Comparison of ENCODE assay signal across 8 cellular contexts in the genomic region with DNA sequence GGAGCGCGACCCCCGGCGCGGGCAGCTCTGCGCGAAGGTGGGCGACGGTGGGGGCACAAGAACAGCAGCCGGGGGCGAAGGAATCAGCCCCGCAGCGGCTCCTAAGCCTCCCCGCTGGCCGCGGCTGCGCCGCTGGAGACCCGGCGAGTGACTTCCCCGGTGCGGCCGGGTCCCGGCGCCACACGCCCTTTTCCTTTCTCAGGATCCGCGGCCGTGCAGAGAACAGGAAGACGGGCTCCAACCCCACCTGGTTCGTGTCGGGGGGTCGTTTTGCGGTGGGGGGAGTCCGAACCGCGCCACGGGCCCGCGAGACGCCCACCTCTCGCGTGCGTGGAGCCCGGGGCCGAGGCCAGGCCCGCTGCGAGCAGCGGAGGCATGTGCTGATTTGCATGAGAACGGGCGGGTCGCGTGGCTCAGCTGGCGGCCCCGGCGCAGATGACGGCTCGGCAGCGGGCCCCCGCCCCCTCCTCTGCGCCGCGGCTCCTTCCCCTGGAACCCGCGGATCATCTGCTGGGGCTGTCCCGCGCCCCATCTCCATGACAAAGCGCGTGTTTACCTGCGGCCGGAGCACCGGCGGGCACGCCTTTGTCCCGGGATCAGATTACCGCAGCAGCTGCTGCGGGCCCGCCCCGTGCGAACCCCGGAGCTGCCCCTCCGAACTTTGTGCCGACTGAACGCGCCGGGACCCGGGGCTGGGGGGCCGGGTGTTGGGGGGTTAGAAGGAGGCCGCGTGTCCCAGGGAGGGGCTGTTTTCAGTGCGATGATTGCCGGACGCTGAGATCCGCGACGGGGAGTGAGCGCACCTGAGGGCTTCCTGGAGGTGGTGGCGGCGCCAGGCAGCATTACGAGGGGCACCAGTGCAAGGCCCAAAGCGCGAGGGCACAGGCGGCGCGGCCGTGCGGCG. TPM values are rescaled to one million over a fixed set of nuclear protein-coding genes. Genes with fewer than 3 reads are reported as not detected.
DNase-seq lines count a peak whose midpoint lies in the region; TF ChIP-seq lines count a peak whose summit lies in the region.

No MANE protein-coding gene starts in this region.

- H3K4me2 ChIP-seq in GM23248 (ENCODE audit: unreplicated experiment), result peak overlapping the region; percentile 75
- peak overlapping the region; percentile 90 for H3K4me2 ChIP-seq in parathyroid adenoma (ENCODE audit: low read length)

- DNase-seq in GM23248 (peak; percentile 59), NAMALWA (ENCODE audit: low spot score) (peak; percentile 60), germinal center (ENCODE audit: low spot score) (peak; percentile 70), inferior parietal cortex (ENCODE audit: extremely low spot score) (no peak), NCI-H226 (no peak)
- peak; percentile 68 for DNase-seq in activated CD8-positive, alpha-beta memory T cell treated with anti-CD3 and anti-CD28 coated beads, Interleukin-2, amount 50 U/mL, for 48 hours

- H3F3A ChIP-seq in GM23248 (ENCODE audit: insufficient read depth), result peaks cover 12% of the 10 kb centered on the region; the same call in 1 of the 2 replicates

- H3K4me3 ChIP-seq in GM08714 (ENCODE audit: low read length), result peak overlapping the region; percentile 22; the same call in 1 of the 2 replicates
- peak overlapping the region; percentile 73 for H3K4me3 ChIP-seq in GM23248
- H3K4me3 ChIP-seq in parathyroid adenoma (ENCODE audit: low read depth, low read length), result peak overlapping the region; percentile 49

- 0 out of 2 replicates have a peak, but pooled peaks cover 6% of the 10 kb centered on the region for H3K4me1 ChIP-seq in GM23248 (ENCODE audit: insufficient read depth)
- H3K4me1 ChIP-seq in parathyroid adenoma, result peaks cover 12% of the 10 kb centered on the region

- H3K27ac ChIP-seq in GM23248 (no peak overlapping the region), parathyroid adenoma (no peak overlapping the region)

- H2AFZ ChIP-seq in GM23248, result peak overlapping the region; percentile 62
- H2AFZ ChIP-seq in parathyroid adenoma, result peak overlapping the region; percentile 73

- in situ Hi-C loops in GM23248 (cut with MboI), result no loop called here

- H3K79me2 ChIP-seq in GM23248 (ENCODE audit: insufficient read depth) (no peaks in the 10 kb centered on the region), parathyroid adenoma (no peaks in the 10 kb centered on the region)

- H3K9me3 ChIP-seq in GM23248 (ENCODE audit: low read depth) (no peaks in the 10 kb centered on the region), parathyroid adenoma (ENCODE audit: control insufficient read depth, low read length) (no peaks in the 10 kb centered on the region)

- H3K9me2 ChIP-seq in GM23248 (ENCODE audit: insufficient read depth), result no peaks in the 10 kb centered on the region

- TF ChIP-seq CTCF in parathyroid adenoma (IDR thresholded peaks at IDR 0.05), result no peak

- H3K9ac ChIP-seq in GM23248, result peak overlapping the region; percentile 30; the same call in 1 of the 2 replicates
- no peak overlapping the region for H3K9ac ChIP-seq in parathyroid adenoma

- H3K27me3 ChIP-seq in GM23248 (replicated peaks; ENCODE audit: insufficient read depth), result peaks cover 77% of the 10 kb centered on the region
- peaks cover 7% of the 10 kb centered on the region for H3K27me3 ChIP-seq in parathyroid adenoma (ENCODE audit: control insufficient read depth, insufficient read depth, low read length)

- H3K36me3 ChIP-seq in GM23248 (ENCODE audit: low read depth) (no peaks in the 10 kb centered on the region), parathyroid adenoma (ENCODE audit: control insufficient read depth, insufficient read depth, low read length) (no peaks in the 10 kb centered on the region)

- H4K20me1 ChIP-seq in GM23248 (ENCODE audit: insufficient read depth), result no peaks in the 10 kb centered on the region

- WGBS in GM23248 (ENCODE audit: low coverage in 1 of 2, low lambda C conversion rate in 2 of 2, missing lambda C conversion rate in 2 of 2), 2 experiments, result 1 to 5% methylated on average over 53 to 69 of the region's 108 CpGs

RNA-seq across cellular contexts. Expression of a gene that starts 4.9 kb away (rescaled TPM):
- 0.38 and 0.86 TPM in 2 replicates for total RNA-seq in GM23248 (2014; rRNA removed; shearing (Covaris generic))
- polyA plus RNA-seq in GM23248 (2016; fragmentation: Nextera tagmentation; extraction: Ambion mirVana), result 0.30 and 0.68 TPM in 2 replicates

RNA-seq across cellular contexts. Expression of a gene that starts 10.8 kb away (rescaled TPM):
- 12.0 and 17.1 TPM in 2 replicates for total RNA-seq in GM23248 (2014; rRNA removed; shearing (Covaris generic))
- 28.5 and 29.1 TPM in 2 replicates for polyA plus RNA-seq in GM23248 (2016; fragmentation: Nextera tagmentation; extraction: Ambion mirVana)

Comparison
In these comparisons a context has a peak if more than half of its experiments do, and no peak if none do; other contexts are left out.
1. H3K4me3 ChIP-seq: peak in every context shown above with its lines; median percentile 73 in GM23248; 49 in parathyroid adenoma; 22 in GM08714.
2. DNase-seq: peak in GM23248 (single experiment), NAMALWA (single experiment), activated CD8-positive, alpha-beta memory T cell treated with anti-CD3 and anti-CD28 coated beads, Interleukin-2, amount 50 U/mL, for 48 hours (single experiment) and germinal center (single experiment); none in inferior parietal cortex (single experiment) and NCI-H226 (single experiment).